Comparison of ENCODE assay signal across 18 cellular contexts in the genomic region with DNA sequence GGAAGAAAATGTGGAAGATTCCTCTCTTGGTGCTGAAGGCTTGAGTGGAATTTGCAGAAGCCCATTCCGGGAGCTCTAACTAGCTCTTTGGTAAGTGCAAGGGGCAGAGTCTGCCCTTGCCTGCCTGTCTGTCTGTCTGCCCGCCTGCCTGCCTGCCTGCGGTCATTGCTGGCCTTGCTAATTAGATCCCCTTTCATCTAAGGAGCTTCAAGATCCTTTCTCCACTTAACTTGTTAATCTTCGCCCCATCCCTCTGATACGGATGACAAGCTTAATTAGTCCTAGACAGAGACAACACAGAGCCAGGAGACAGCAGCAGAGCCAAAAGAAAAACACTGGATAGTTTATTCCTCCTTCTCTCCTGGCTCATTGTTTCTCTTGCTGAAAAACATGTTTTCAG.
DNase-seq lines count a peak whose midpoint lies in the region; ATAC-seq, FAIRE-seq and TF ChIP-seq lines count a peak whose summit lies in the region.
"Had no signal": no experiment of that assay in that cellular context is flagged by ENCODE, and none has a peak within 500 bp of the region (broad histone marks: within the 10 kb centered on the region; RNA-seq: fewer than 3 reads in every experiment).

No MANE protein-coding gene starts in this region.

- no peak overlapping the region for H3K4me2 ChIP-seq in parathyroid adenoma (ENCODE audit: low read length)

- intact Hi-C loops in kidney (cut with DNase I) = no loop called here

- peak overlapping the region; percentile 30 to 42 for H3K27ac ChIP-seq in kidney (ENCODE audit: low read depth in 2 of 2, low read length in 2 of 2)
- H3K27ac ChIP-seq in parathyroid adenoma = no peak overlapping the region
- H3K27ac ChIP-seq: 22Rv1, SK-N-MC had no signal

- H3K36me3 ChIP-seq in kidney (ENCODE audit: control insufficient read depth in 1 of 2, insufficient read depth in 2 of 2, low read length in 2 of 2) (no peaks in the 10 kb centered on the region), parathyroid adenoma (ENCODE audit: control insufficient read depth, insufficient read depth, low read length) (no peaks in the 10 kb centered on the region)
- H3K36me3 ChIP-seq: BE2C had no signal

- no peaks in the 10 kb centered on the region for H3K79me2 ChIP-seq in parathyroid adenoma

- ATAC-seq in HG02610 (IDR thresholded peaks at IDR 0.05; ENCODE audit: unreplicated experiment) = no peak
- ATAC-seq: PC-3 had no signal

- H3K4me1 ChIP-seq in kidney (ENCODE audit: control insufficient read depth in 1 of 2, insufficient read depth in 1 of 2, low read depth in 1 of 2, low read length in 2 of 2) (peaks cover 28 to 32% of the 10 kb centered on the region in 2 donors), parathyroid adenoma (no peaks in the 10 kb centered on the region)
- H3K4me1 ChIP-seq: BE2C had no signal

- H3K27me3 ChIP-seq in parathyroid adenoma (ENCODE audit: control insufficient read depth, insufficient read depth, low read length) = no peaks in the 10 kb centered on the region
- H3K27me3 ChIP-seq: BE2C had no signal

- H3K9ac ChIP-seq in kidney (ENCODE audit: low read length in 2 of 2) = peak overlapping the region in 1 of 2 donors; percentile 36
- no peak overlapping the region for H3K9ac ChIP-seq in parathyroid adenoma

- H2AFZ ChIP-seq in parathyroid adenoma = peak overlapping the region; percentile 15

- FAIRE-seq in kidney (lab: Jason Lieb, UNC) = no peak

- peak; percentile 3 for DNase-seq in NCI-H2227 treated with DMSO at 0.1 percent for 48 hours (lab: John Stamatoyannopoulos, UW)
- no peak for DNase-seq in NCI-H2227 (lab: John Stamatoyannopoulos, UW; ENCODE audit: unreplicated experiment)
- peak; percentile 81 for DNase-seq in SK-N-DZ (ENCODE audit: low spot score)
- DNase-seq in kidney = no peak
- no peak for DNase-seq in NCI-H1436 treated with DMSO at 0.1 percent for 48 hours (lab: John Stamatoyannopoulos, UW)
- DNase-seq in NCI-H1694 treated with DMSO at 0.1 percent for 48 hours (lab: John Stamatoyannopoulos, UW) = no peak
- DNase-seq: BE2C; CD4-positive, alpha-beta T cell; GOT3; NCI-H1092; NCI-H187; NCI-H446; NCI-H748 treated with DMSO at 0.1 percent for 48 hours; PC-3 had no signal

- H3K4me3 ChIP-seq in kidney (ENCODE audit: low read length in 2 of 2) = peak overlapping the region in 1 of 2 donors; percentile 32
- H3K4me3 ChIP-seq in parathyroid adenoma (ENCODE audit: low read depth, low read length) = no peak overlapping the region
- H3K4me3 ChIP-seq: SK-N-MC had no signal

- H3K9me3 ChIP-seq in kidney (ENCODE audit: control insufficient read depth in 1 of 2, low read length in 2 of 2) = no peaks in the 10 kb centered on the region
- H3K9me3 ChIP-seq in parathyroid adenoma (ENCODE audit: control insufficient read depth, low read length) = no peaks in the 10 kb centered on the region
- H3K9me3 ChIP-seq: BE2C had no signal

- TF ChIP-seq CTCF in kidney (IDR thresholded peaks at IDR 0.05; ENCODE audit: borderline replicate concordance, extremely low read depth, insufficient read depth) (no peak), parathyroid adenoma (IDR thresholded peaks at IDR 0.05) (no peak)

Comparison
In these comparisons a context has a peak if more than half of its experiments do, and no peak if none do; other contexts are left out.
1. DNase-seq: peak in NCI-H2227 treated with DMSO at 0.1 percent for 48 hours (single experiment) and SK-N-DZ (single experiment); none in NCI-H2227 (single experiment), kidney (single experiment), NCI-H1436 treated with DMSO at 0.1 percent for 48 hours (single experiment) and NCI-H1694 treated with DMSO at 0.1 percent for 48 hours (single experiment).